16 cellular contexts compared by ENCODE assay signal in genomic region chr5:177154003-177154643, GRCh38. TPM values are rescaled to one million over a fixed set of nuclear protein-coding genes. Genes with fewer than 3 reads are reported as not detected.
DNase-seq lines count a peak whose midpoint lies in the region; ATAC-seq and TF ChIP-seq lines count a peak whose summit lies in the region.
"Had no signal": no experiment of that assay in that cellular context is flagged by ENCODE, and none has a peak within 500 bp of the region (broad histone marks: within the 10 kb centered on the region; RNA-seq: fewer than 3 reads in every experiment).

No MANE protein-coding gene starts in this region.

- ATAC-seq in left colon (peak; percentile 94), HG02885 (IDR thresholded peaks at IDR 0.05; ENCODE audit: poor library complexity, unreplicated experiment) (no peak)
- ATAC-seq: activated T-cell treated with anti-CD3 and anti-CD28 coated beads, Interleukin-2, amount 50 U/mL, for 72 hours; stimulated activated naive CD8-positive, alpha-beta T cell treated with anti-CD3 and anti-CD28 coated beads, Interleukin-15, Interleukin-2, amounts not matched to agents 100 U/mL and 50 U/mL, for 24 hours had no signal

- no peak overlapping the region for H3K4me3 Mint-ChIP-seq in MCF 10A (ENCODE audit: unreplicated experiment)
- H3K4me3 Mint-ChIP-seq: activated T-cell treated with anti-CD3 and anti-CD28 coated beads, Interleukin-2, amount 50 U/mL, for 72 hours; T-helper 2 cell treated with Interferon-gamma antibody and Interleukin-4, amounts not matched to agents 5 μg/mL and 100 μg/mL, for 36 hours had no signal

- peaks cover 86% of the 10 kb centered on the region for H3K36me3 Mint-ChIP-seq in MCF 10A (ENCODE audit: insufficient read depth, unreplicated experiment)

- no peak overlapping the region for H3K27ac ChIP-seq in breast epithelium
- H3K27ac ChIP-seq in subcutaneous abdominal adipose tissue (ENCODE audit: low read depth, low read length): no peak overlapping the region

- no peaks in the 10 kb centered on the region for H3K27me3 Mint-ChIP-seq in MCF 10A (ENCODE audit: insufficient read depth, unreplicated experiment)

- peaks cover 9% of the 10 kb centered on the region for H3K4me1 Mint-ChIP-seq in MCF 10A (ENCODE audit: insufficient read depth, unreplicated experiment)

- H3K9ac ChIP-seq in subcutaneous abdominal adipose tissue (ENCODE audit: low read length in 5 of 5): peak overlapping the region in 3 of 5 donors; percentile 26 to 46 (median 35)

- no peak for TF ChIP-seq POLR2A in breast epithelium (IDR thresholded peaks at IDR 0.05)

- POLR2A ChIA-PET in MCF 10A (lab: Yijun Ruan, JAX): interaction anchor here (1.1 to 1.5 kb wide), 3 partner anchors 11 to 41 kb away, joined by 3 to 4 read pairs (median 4); partner anchors contain the start of gene NSD1

- H3K9me3 ChIP-seq in breast epithelium (no peaks in the 10 kb centered on the region), subcutaneous abdominal adipose tissue (ENCODE audit: control insufficient read depth in 5 of 5, low read length in 5 of 5) (no peaks in the 10 kb centered on the region)

- H3K9me3 Mint-ChIP-seq in MCF 10A (ENCODE audit: unreplicated experiment): no peaks in the 10 kb centered on the region
- H3K9me3 Mint-ChIP-seq: activated T-cell treated with anti-CD3 and anti-CD28 coated beads, Interleukin-2, amount 50 U/mL, for 72 hours; T-helper 2 cell treated with Interferon-gamma antibody and Interleukin-4, amounts not matched to agents 5 μg/mL and 100 μg/mL, for 36 hours had no signal

- H3K36me3 ChIP-seq in breast epithelium: no peaks in the 10 kb centered on the region
- H3K36me3 ChIP-seq in subcutaneous abdominal adipose tissue (ENCODE audit: control insufficient read depth in 5 of 5, insufficient read depth in 5 of 5, low read length in 5 of 5): peaks cover 0 to 20% (median 17%) of the 10 kb centered on the region in 5 donors

- intact Hi-C loops in MCF 10A (cut with micrococcal nuclease) (no loop called here), breast epithelium (cut with DNase I; ENCODE audit: low total_unique reads) (no loop called here), left colon (cut with DNase I, micrococcal nuclease) (no loop called here)

- BruUV-seq in MCF 10A (replicated peaks; lab: Mats Ljungman, UMichigan): TSS peak; percentile 10

- H3K4me1 ChIP-seq in breast epithelium (no peaks in the 10 kb centered on the region), subcutaneous abdominal adipose tissue (ENCODE audit: control insufficient read depth in 5 of 5, insufficient read depth in 5 of 5, low read length in 5 of 5) (no peaks in the 10 kb centered on the region)

- TF ChIP-seq CTCF in MCF 10A (IDR thresholded peaks at IDR 0.05; ENCODE audit: unreplicated experiment) (no peak), breast epithelium (IDR thresholded peaks at IDR 0.05) (no peak)

- H3K4me3 ChIP-seq in breast epithelium (no peak overlapping the region), subcutaneous abdominal adipose tissue (ENCODE audit: low read depth in 1 of 5, low read length in 5 of 5) (no peak overlapping the region)

- CTCF ChIA-PET in MCF 10A (lab: Yijun Ruan, JAX): interaction anchor here (0.6 to 1.8 kb wide), 7 partner anchors 8 to 575 kb away, joined by 3 to 6 read pairs (median 3); no protein-coding TSS in a partner anchor

- no peak overlapping the region for H3K27ac Mint-ChIP-seq in MCF 10A (ENCODE audit: low read depth, unreplicated experiment)
- H3K27ac Mint-ChIP-seq: activated T-cell treated with anti-CD3 and anti-CD28 coated beads, Interleukin-2, amount 50 U/mL, for 72 hours; T-helper 2 cell treated with Interferon-gamma antibody and Interleukin-4, amounts not matched to agents 5 μg/mL and 100 μg/mL, for 36 hours had no signal

- H3K27me3 ChIP-seq in breast epithelium (no peaks in the 10 kb centered on the region), subcutaneous abdominal adipose tissue (ENCODE audit: control insufficient read depth in 5 of 5, insufficient read depth in 4 of 5, low read length in 5 of 5) (no peaks in the 10 kb centered on the region)

- no peak for DNase-seq in MCF 10A (ENCODE audit: unreplicated experiment)
- no peak for DNase-seq in breast epithelium (ENCODE audit: low spot score in 2 of 2)
- DNase-seq in amniotic epithelial cell (ENCODE audit: low read depth): peak; percentile 67
- no peak for DNase-seq in left colon
- no peak for DNase-seq in NCI-H82 treated with DMSO at 0.1 percent for 48 hours (lab: John Stamatoyannopoulos, UW; ENCODE audit: unreplicated experiment)
- no peak for DNase-seq in DMS79 (lab: John Stamatoyannopoulos, UW)
- DNase-seq: activated T-cell treated with anti-CD3 and anti-CD28 coated beads, Interleukin-2, amount 50 U/mL, for 72 hours; anterior cingulate cortex; dermis blood vessel endothelial cell; DMS153; NCI-H2029; NCI-H748 treated with DMSO at 0.1 percent for 48 hours; stimulated activated naive CD8-positive, alpha-beta T cell treated with anti-CD3 and anti-CD28 coated beads, Interleukin-15, Interleukin-2, amounts not matched to agents 100 U/mL and 50 U/mL, for 24 hours had no signal

RNA-seq across cellular contexts. Expression of gene NSD1, which starts 20.6 kb away (rescaled TPM):
- total RNA-seq in MCF 10A (2022) (110 and 111 TPM in 2 replicates), breast epithelium (10 to 100 TPM; 37.7 to 52.2 (median 38.6) TPM), left colon (10 to 100 TPM; 55.6 to 65.8 TPM)
